32 cellular contexts compared by ENCODE assay signal in genomic region chr12:11269607-11270006, GRCh38. TPM values are rescaled to one million over a fixed set of nuclear protein-coding genes. Genes with fewer than 3 reads are reported as not detected.
"Had no signal": no experiment of that assay in that cellular context is flagged by ENCODE, and none has a peak within 500 bp of the region (broad histone marks: within the 10 kb centered on the region; RNA-seq: fewer than 3 reads in every experiment).

Gene PRB3, minus strand, starts transcription at chr12:11269707. Its CDS starts 38 bp downstream, at chr12:11269669.

- H3K4me1 ChIP-seq: stomach, suprapubic skin, testis, thyroid gland, tibial artery, tibial nerve, transverse colon, upper lobe of left lung, upper lobe of right lung, uterus, vagina had no signal

- H3K27me3 Mint-ChIP-seq: stimulated activated naive B cell treated with anti-CD40 and anti-IgM and Interleukin-4, amounts not matched to agents 10 μg/mL and 1 μg/mL and 100 μg/mL, for 72 hours; stimulated activated naive CD8-positive, alpha-beta T cell treated with anti-CD3 and anti-CD28 coated beads, Interleukin-15, amount 100 ng/mL, for 72 hours; stimulated activated naive CD8-positive, alpha-beta T cell treated with anti-CD3 and anti-CD28 coated beads, Interleukin-15, Interleukin-2, amounts not matched to agents 100 ng/mL and 50 ng/mL, for 24 hours had no signal

- H3K9me3 Mint-ChIP-seq: stimulated activated effector memory CD8-positive, alpha-beta T cell treated with anti-CD3 and anti-CD28 coated beads, Interleukin-12 subunit alpha, Interleukin-12 subunit beta, amount 100 ng/mL, for 72 hours; stimulated activated naive B cell treated with anti-CD40 and anti-IgM and Interleukin-4, amounts not matched to agents 10 μg/mL and 1 μg/mL and 100 μg/mL, for 72 hours; stimulated activated naive CD8-positive, alpha-beta T cell treated with anti-CD3 and anti-CD28 coated beads, Interleukin-15, amount 100 ng/mL, for 72 hours; stimulated activated naive CD8-positive, alpha-beta T cell treated with anti-CD3 and anti-CD28 coated beads, Interleukin-15, Interleukin-2, amounts not matched to agents 100 ng/mL and 50 ng/mL, for 24 hours; type B pancreatic cell had no signal

- H3K27ac ChIP-seq: stomach, suprapubic skin, testis, thoracic aorta, thyroid gland, tibial artery, tibial nerve, transverse colon, upper lobe of left lung, upper lobe of right lung, uterus, vagina had no signal

- H3K4me1 Mint-ChIP-seq: stimulated activated effector memory CD8-positive, alpha-beta T cell treated with anti-CD3 and anti-CD28 coated beads, Interleukin-12 subunit alpha, Interleukin-12 subunit beta, amount 100 ng/mL, for 72 hours; stimulated activated naive B cell treated with anti-CD40 and anti-IgM and Interleukin-4, amounts not matched to agents 10 μg/mL and 1 μg/mL and 100 μg/mL, for 72 hours; stimulated activated naive CD8-positive, alpha-beta T cell treated with anti-CD3 and anti-CD28 coated beads, Interleukin-15, amount 100 ng/mL, for 72 hours had no signal

- H3K4me3 ChIP-seq: stomach, suprapubic skin, testis, thoracic aorta, thyroid gland, tibial artery, tibial nerve, transverse colon, upper lobe of left lung, upper lobe of right lung, uterus, vagina had no signal

- H3K4me3 Mint-ChIP-seq: stimulated activated effector memory CD8-positive, alpha-beta T cell treated with anti-CD3 and anti-CD28 coated beads, Interleukin-12 subunit alpha, Interleukin-12 subunit beta, amount 100 ng/mL, for 72 hours; stimulated activated naive B cell treated with anti-CD40 and anti-IgM and Interleukin-4, amounts not matched to agents 10 μg/mL and 1 μg/mL and 100 μg/mL, for 72 hours; stimulated activated naive CD8-positive, alpha-beta T cell treated with anti-CD3 and anti-CD28 coated beads, Interleukin-15, amount 100 ng/mL, for 72 hours; stimulated activated naive CD8-positive, alpha-beta T cell treated with anti-CD3 and anti-CD28 coated beads, Interleukin-15, Interleukin-2, amounts not matched to agents 100 ng/mL and 50 ng/mL, for 24 hours; type B pancreatic cell had no signal

- H3K27me3 ChIP-seq: stomach, suprapubic skin, testis, thyroid gland, tibial artery, tibial nerve, transverse colon, upper lobe of left lung, upper lobe of right lung, uterus, vagina had no signal

- FAIRE-seq: urothelium cell line had no signal

- ATAC-seq: stimulated activated effector memory CD8-positive, alpha-beta T cell treated with anti-CD3 and anti-CD28 coated beads, Interleukin-12 subunit alpha, Interleukin-12 subunit beta, amount 100 ng/mL, for 72 hours; stimulated activated naive B cell treated with anti-CD40 and anti-IgM and Interleukin-4, amounts not matched to agents 10 μg/mL and 1 μg/mL and 100 μg/mL, for 72 hours; stimulated activated naive CD8-positive, alpha-beta T cell treated with anti-CD3 and anti-CD28 coated beads, Interleukin-15, amount 100 ng/mL, for 72 hours; stimulated activated naive CD8-positive, alpha-beta T cell treated with anti-CD3 and anti-CD28 coated beads, Interleukin-15, Interleukin-2, amounts not matched to agents 100 U/mL and 50 U/mL, for 24 hours; upper lobe of right lung had no signal

- H3K36me3 ChIP-seq: stomach, suprapubic skin, thoracic aorta, thyroid gland, tibial artery, tibial nerve, transverse colon, upper lobe of left lung, upper lobe of right lung, uterus, vagina had no signal

- H3K36me3 Mint-ChIP-seq: stimulated activated effector memory CD8-positive, alpha-beta T cell treated with anti-CD3 and anti-CD28 coated beads, Interleukin-12 subunit alpha, Interleukin-12 subunit beta, amount 100 ng/mL, for 72 hours; stimulated activated naive B cell treated with anti-CD40 and anti-IgM and Interleukin-4, amounts not matched to agents 10 μg/mL and 1 μg/mL and 100 μg/mL, for 72 hours; type B pancreatic cell had no signal

- H3K9me3 ChIP-seq: stomach, testis, thoracic aorta, thyroid gland, tibial artery, transverse colon, upper lobe of left lung, upper lobe of right lung, uterus, vagina had no signal

- DNase-seq: stimulated activated CD4-positive, alpha-beta T cell treated with anti-CD3 and anti-CD28 coated beads, Interleukin-2, amount 100 ng/mL, for 48 hours; stimulated activated CD4-positive, alpha-beta T cell treated with anti-CD3 and anti-CD28 coated beads, Interleukin-4, amount 100 ng/mL, for 1 hour; stimulated activated CD4-positive, alpha-beta T cell treated with anti-CD3 and anti-CD28 coated beads, Interleukin-4, amount 100 ng/mL, for 24 hours; stimulated activated CD4-positive, alpha-beta T cell treated with anti-CD3 and anti-CD28 coated beads, Interleukin-4, amount 100 ng/mL, for 4 hours; stimulated activated CD8-positive, alpha-beta memory T cell treated with anti-CD3 and anti-CD28 coated beads, Interleukin-4, amount 100 ng/mL, for 48 hours; stimulated activated naive B cell treated with anti-CD40 and anti-IgM and Interleukin-4, amounts not matched to agents 10 μg/mL and 1 μg/mL and 100 μg/mL, for 72 hours; stimulated activated naive CD4-positive, alpha-beta T cell; stimulated activated naive CD4-positive, alpha-beta T cell treated with Interleukin-2 at 50 U/mL for 16 hours; stimulated activated naive CD8-positive, alpha-beta T cell treated with anti-CD3 and anti-CD28 coated beads, Interleukin-15, amount 100 ng/mL, for 72 hours; stimulated activated naive CD8-positive, alpha-beta T cell treated with anti-CD3 and anti-CD28 coated beads, Interleukin-15, Interleukin-2, amounts not matched to agents 100 U/mL and 50 U/mL, for 24 hours; stomach; substantia nigra; testis; thyroid gland; tibial artery; transverse colon; trophoblast cell; upper lobe of left lung; upper lobe of right lung; uterus had no signal

- H3K27ac Mint-ChIP-seq: stimulated activated effector memory CD8-positive, alpha-beta T cell treated with anti-CD3 and anti-CD28 coated beads, Interleukin-12 subunit alpha, Interleukin-12 subunit beta, amount 100 ng/mL, for 72 hours; stimulated activated naive B cell treated with anti-CD40 and anti-IgM and Interleukin-4, amounts not matched to agents 10 μg/mL and 1 μg/mL and 100 μg/mL, for 72 hours; stimulated activated naive CD8-positive, alpha-beta T cell treated with anti-CD3 and anti-CD28 coated beads, Interleukin-15, Interleukin-2, amounts not matched to agents 100 ng/mL and 50 ng/mL, for 24 hours; type B pancreatic cell had no signal

RNA-seq across cellular contexts. Expression of gene PRB3, which starts in this region (rescaled TPM):
- total RNA-seq: stomach, subcutaneous adipose tissue, temporal lobe, thoracic aorta, thyroid gland, tibial nerve, transverse colon, upper lobe of left lung, upper lobe of right lung, ureter, urinary bladder, uterus, vagina had no signal
- polyA plus RNA-seq: stomach, urinary bladder had no signal
